1 cellular context compared by ENCODE assay signal in genomic region chr4:98682719-98683118, GRCh38.
TF ChIP-seq lines count a peak whose summit lies in the region.

No MANE protein-coding gene starts in this region.

TF ChIP-seq in K562, 482 proteins besides CTCF, POLR2A, EP300 and RAD21 (continued from another document and continues in another):
- TF ChIP-seq, protein P1, sequence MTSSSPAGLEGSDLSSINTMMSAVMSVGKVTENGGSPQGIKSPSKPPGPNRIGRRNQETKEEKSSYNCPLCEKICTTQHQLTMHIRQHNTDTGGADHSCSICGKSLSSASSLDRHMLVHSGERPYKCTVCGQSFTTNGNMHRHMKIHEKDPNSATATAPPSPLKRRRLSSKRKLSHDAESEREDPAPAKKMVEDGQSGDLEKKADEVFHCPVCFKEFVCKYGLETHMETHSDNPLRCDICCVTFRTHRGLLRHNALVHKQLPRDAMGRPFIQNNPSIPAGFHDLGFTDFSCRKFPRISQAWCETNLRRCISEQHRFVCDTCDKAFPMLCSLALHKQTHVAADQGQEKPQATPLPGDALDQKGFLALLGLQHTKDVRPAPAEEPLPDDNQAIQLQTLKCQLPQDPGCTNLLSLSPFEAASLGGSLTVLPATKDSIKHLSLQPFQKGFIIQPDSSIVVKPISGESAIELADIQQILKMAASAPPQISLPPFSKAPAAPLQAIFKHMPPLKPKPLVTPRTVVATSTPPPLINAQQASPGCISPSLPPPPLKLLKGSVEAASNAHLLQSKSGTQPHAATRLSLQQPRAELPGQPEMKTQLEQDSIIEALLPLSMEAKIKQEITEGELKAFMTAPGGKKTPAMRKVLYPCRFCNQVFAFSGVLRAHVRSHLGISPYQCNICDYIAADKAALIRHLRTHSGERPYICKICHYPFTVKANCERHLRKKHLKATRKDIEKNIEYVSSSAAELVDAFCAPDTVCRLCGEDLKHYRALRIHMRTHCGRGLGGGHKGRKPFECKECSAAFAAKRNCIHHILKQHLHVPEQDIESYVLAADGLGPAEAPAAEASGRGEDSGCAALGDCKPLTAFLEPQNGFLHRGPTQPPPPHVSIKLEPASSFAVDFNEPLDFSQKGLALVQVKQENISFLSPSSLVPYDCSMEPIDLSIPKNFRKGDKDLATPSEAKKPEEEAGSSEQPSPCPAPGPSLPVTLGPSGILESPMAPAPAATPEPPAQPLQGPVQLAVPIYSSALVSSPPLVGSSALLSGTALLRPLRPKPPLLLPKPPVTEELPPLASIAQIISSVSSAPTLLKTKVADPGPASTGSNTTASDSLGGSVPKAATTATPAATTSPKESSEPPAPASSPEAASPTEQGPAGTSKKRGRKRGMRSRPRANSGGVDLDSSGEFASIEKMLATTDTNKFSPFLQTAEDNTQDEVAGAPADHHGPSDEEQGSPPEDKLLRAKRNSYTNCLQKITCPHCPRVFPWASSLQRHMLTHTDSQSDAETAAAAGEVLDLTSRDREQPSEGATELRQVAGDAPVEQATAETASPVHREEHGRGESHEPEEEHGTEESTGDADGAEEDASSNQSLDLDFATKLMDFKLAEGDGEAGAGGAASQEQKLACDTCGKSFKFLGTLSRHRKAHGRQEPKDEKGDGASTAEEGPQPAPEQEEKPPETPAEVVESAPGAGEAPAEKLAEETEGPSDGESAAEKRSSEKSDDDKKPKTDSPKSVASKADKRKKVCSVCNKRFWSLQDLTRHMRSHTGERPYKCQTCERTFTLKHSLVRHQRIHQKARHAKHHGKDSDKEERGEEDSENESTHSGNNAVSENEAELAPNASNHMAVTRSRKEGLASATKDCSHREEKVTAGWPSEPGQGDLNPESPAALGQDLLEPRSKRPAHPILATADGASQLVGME (CRISPR knock-in tag; IDR thresholded peaks at IDR 0.05): no peak
- TF ChIP-seq TEAD1 (CRISPR knock-in tag; IDR thresholded peaks at IDR 0.05): 0 out of 4 replicates have a peak, but pooled peaks have one; percentile 51
- no peak for TF ChIP-seq ZSCAN29 (IDR thresholded peaks at IDR 0.05)
- TF ChIP-seq GTF3C2 (IDR thresholded peaks at IDR 0.05; ENCODE audit: borderline replicate concordance, extremely low read depth, insufficient read length): no peak
- no peak for TF ChIP-seq NFATC3 (IDR thresholded peaks at IDR 0.05)
- TF ChIP-seq ZNF764 (CRISPR knock-in tag; IDR thresholded peaks at IDR 0.05; ENCODE audit: low read depth): no peak
- TF ChIP-seq SMAD3 (CRISPR knock-in tag; conservative IDR thresholded peaks at IDR 0.05): no peak
- no peak for TF ChIP-seq ZC3H8 (IDR thresholded peaks at IDR 0.05)
- peak; percentile 72 for TF ChIP-seq CTBP1 (IDR thresholded peaks at IDR 0.05; ENCODE audit: borderline replicate concordance)
- peak; percentile 84 to 86 for TF ChIP-seq TRIM24 (IDR thresholded peaks at IDR 0.05)
- no peak; the same call in 1 of the 2 replicates for TF ChIP-seq CC2D1A (IDR thresholded peaks at IDR 0.05)
- TF ChIP-seq, protein P2, sequence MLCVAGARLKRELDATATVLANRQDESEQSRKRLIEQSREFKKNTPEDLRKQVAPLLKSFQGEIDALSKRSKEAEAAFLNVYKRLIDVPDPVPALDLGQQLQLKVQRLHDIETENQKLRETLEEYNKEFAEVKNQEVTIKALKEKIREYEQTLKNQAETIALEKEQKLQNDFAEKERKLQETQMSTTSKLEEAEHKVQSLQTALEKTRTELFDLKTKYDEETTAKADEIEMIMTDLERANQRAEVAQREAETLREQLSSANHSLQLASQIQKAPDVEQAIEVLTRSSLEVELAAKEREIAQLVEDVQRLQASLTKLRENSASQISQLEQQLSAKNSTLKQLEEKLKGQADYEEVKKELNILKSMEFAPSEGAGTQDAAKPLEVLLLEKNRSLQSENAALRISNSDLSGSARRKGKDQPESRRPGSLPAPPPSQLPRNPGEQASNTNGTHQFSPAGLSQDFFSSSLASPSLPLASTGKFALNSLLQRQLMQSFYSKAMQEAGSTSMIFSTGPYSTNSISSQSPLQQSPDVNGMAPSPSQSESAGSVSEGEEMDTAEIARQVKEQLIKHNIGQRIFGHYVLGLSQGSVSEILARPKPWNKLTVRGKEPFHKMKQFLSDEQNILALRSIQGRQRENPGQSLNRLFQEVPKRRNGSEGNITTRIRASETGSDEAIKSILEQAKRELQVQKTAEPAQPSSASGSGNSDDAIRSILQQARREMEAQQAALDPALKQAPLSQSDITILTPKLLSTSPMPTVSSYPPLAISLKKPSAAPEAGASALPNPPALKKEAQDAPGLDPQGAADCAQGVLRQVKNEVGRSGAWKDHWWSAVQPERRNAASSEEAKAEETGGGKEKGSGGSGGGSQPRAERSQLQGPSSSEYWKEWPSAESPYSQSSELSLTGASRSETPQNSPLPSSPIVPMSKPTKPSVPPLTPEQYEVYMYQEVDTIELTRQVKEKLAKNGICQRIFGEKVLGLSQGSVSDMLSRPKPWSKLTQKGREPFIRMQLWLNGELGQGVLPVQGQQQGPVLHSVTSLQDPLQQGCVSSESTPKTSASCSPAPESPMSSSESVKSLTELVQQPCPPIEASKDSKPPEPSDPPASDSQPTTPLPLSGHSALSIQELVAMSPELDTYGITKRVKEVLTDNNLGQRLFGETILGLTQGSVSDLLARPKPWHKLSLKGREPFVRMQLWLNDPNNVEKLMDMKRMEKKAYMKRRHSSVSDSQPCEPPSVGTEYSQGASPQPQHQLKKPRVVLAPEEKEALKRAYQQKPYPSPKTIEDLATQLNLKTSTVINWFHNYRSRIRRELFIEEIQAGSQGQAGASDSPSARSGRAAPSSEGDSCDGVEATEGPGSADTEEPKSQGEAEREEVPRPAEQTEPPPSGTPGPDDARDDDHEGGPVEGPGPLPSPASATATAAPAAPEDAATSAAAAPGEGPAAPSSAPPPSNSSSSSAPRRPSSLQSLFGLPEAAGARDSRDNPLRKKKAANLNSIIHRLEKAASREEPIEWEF (CRISPR knock-in tag; IDR thresholded peaks at IDR 0.05): no peak
- TF ChIP-seq, protein P3, sequence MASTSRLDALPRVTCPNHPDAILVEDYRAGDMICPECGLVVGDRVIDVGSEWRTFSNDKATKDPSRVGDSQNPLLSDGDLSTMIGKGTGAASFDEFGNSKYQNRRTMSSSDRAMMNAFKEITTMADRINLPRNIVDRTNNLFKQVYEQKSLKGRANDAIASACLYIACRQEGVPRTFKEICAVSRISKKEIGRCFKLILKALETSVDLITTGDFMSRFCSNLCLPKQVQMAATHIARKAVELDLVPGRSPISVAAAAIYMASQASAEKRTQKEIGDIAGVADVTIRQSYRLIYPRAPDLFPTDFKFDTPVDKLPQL (IDR thresholded peaks at IDR 0.05; ENCODE audit: extremely low read depth, insufficient read length): no peak
- no peak for TF ChIP-seq KLF1 (tag; IDR thresholded peaks at IDR 0.05)
- no peak for TF ChIP-seq PYGO2 (tag; IDR thresholded peaks at IDR 0.05)
- no peak for TF ChIP-seq SNAPC5 (CRISPR knock-in tag; IDR thresholded peaks at IDR 0.05)
- TF ChIP-seq PURB (CRISPR knock-in tag; IDR thresholded peaks at IDR 0.05; ENCODE audit: low read depth): no peak
- TF ChIP-seq SRSF9 (IDR thresholded peaks at IDR 0.05; ENCODE audit: borderline replicate concordance, low read depth, low read length): no peak
- no peak for TF ChIP-seq MCM7 (IDR thresholded peaks at IDR 0.05)
- no peak for TF ChIP-seq ASH1L (IDR thresholded peaks at IDR 0.05; ENCODE audit: borderline replicate concordance, low read depth, partially characterized antibody)
- TF ChIP-seq HMG20A (CRISPR knock-in tag; conservative IDR thresholded peaks at IDR 0.05): no peak
- TF ChIP-seq, protein P4, sequence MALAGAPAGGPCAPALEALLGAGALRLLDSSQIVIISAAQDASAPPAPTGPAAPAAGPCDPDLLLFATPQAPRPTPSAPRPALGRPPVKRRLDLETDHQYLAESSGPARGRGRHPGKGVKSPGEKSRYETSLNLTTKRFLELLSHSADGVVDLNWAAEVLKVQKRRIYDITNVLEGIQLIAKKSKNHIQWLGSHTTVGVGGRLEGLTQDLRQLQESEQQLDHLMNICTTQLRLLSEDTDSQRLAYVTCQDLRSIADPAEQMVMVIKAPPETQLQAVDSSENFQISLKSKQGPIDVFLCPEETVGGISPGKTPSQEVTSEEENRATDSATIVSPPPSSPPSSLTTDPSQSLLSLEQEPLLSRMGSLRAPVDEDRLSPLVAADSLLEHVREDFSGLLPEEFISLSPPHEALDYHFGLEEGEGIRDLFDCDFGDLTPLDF (CRISPR knock-in tag; IDR thresholded peaks at IDR 0.05): no peak
- no peak for TF ChIP-seq ARID2 (IDR thresholded peaks at IDR 0.05)
- TF ChIP-seq CHD4 (IDR thresholded peaks at IDR 0.05; ENCODE audit: insufficient read depth, insufficient replicate concordance, low read depth, low read length, poor library complexity, severe bottlenecking): no peak
- TF ChIP-seq SAFB2 (IDR thresholded peaks at IDR 0.05; ENCODE audit: borderline replicate concordance, low read depth, low read length, severe bottlenecking): no peak
- peak; percentile 59; the same call in 1 of the 2 replicates for TF ChIP-seq LEF1 (IDR thresholded peaks at IDR 0.05)
- no peak for TF ChIP-seq NUFIP1 (IDR thresholded peaks at IDR 0.05; ENCODE audit: partially characterized antibody)
- TF ChIP-seq HOXB6 (CRISPR knock-in tag; IDR thresholded peaks at IDR 0.05; ENCODE audit: borderline replicate concordance): no peak
- TF ChIP-seq, protein P5, sequence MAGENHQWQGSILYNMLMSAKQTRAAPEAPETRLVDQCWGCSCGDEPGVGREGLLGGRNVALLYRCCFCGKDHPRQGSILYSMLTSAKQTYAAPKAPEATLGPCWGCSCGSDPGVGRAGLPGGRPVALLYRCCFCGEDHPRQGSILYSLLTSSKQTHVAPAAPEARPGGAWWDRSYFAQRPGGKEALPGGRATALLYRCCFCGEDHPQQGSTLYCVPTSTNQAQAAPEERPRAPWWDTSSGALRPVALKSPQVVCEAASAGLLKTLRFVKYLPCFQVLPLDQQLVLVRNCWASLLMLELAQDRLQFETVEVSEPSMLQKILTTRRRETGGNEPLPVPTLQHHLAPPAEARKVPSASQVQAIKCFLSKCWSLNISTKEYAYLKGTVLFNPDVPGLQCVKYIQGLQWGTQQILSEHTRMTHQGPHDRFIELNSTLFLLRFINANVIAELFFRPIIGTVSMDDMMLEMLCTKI (IDR thresholded peaks at IDR 0.05; ENCODE audit: partially characterized antibody): no peak
- no peak for TF ChIP-seq ZNF124 (CRISPR knock-in tag; IDR thresholded peaks at IDR 0.05)
- TF ChIP-seq, protein P6, sequence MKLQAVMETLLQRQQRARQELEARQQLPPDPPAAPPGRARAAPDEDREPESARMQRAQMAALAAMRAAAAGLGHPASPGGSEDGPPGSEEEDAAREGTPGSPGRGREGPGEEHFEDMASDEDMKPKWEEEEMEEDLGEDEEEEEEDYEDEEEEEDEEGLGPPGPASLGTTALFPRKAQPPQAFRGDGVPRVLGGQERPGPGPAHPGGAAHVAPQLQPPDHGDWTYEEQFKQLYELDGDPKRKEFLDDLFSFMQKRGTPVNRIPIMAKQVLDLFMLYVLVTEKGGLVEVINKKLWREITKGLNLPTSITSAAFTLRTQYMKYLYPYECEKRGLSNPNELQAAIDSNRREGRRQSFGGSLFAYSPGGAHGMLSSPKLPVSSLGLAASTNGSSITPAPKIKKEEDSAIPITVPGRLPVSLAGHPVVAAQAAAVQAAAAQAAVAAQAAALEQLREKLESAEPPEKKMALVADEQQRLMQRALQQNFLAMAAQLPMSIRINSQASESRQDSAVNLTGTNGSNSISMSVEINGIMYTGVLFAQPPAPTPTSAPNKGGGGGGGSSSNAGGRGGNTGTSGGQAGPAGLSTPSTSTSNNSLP (IDR thresholded peaks at IDR 0.05; ENCODE audit: borderline replicate concordance, low read depth, low read length): no peak; the same call in 1 of the 2 replicates
- no peak for TF ChIP-seq PHTF2 (CRISPR knock-in tag; IDR thresholded peaks at IDR 0.05)
- no peak for TF ChIP-seq SREBF1 (IDR thresholded peaks at IDR 0.05; ENCODE audit: borderline replicate concordance, low read depth, low read length)
- no peak for TF ChIP-seq ZNF511 (CRISPR knock-in tag; IDR thresholded peaks at IDR 0.05)
- TF ChIP-seq ZNF239 (CRISPR knock-in tag; IDR thresholded peaks at IDR 0.05): no peak
- TF ChIP-seq, protein P7, sequence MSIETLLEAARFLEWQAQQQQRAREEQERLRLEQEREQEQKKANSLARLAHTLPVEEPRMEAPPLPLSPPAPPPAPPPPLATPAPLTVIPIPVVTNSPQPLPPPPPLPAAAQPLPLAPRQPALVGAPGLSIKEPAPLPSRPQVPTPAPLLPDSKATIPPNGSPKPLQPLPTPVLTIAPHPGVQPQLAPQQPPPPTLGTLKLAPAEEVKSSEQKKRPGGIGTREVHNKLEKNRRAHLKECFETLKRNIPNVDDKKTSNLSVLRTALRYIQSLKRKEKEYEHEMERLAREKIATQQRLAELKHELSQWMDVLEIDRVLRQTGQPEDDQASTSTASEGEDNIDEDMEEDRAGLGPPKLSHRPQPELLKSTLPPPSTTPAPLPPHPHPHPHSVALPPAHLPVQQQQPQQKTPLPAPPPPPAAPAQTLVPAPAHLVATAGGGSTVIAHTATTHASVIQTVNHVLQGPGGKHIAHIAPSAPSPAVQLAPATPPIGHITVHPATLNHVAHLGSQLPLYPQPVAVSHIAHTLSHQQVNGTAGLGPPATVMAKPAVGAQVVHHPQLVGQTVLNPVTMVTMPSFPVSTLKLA (conservative IDR thresholded peaks at IDR 0.05): peak in 1 of 2 experiments; percentile 32; a peak in 1 of 4 replicates
- TF ChIP-seq COPS2 (conservative IDR thresholded peaks at IDR 0.05): no peak
- TF ChIP-seq NFIC (IDR thresholded peaks at IDR 0.05): peak; percentile 83
- peak; percentile 93 for TF ChIP-seq DPF2 (IDR thresholded peaks at IDR 0.05)
- no peak for TF ChIP-seq KAT8 (IDR thresholded peaks at IDR 0.05; ENCODE audit: low read depth)
- no peak for TF ChIP-seq ATF1 (CRISPR knock-in tag; IDR thresholded peaks at IDR 0.05)
- no peak for TF ChIP-seq ATF1 (tag; IDR thresholded peaks at IDR 0.05)
